Comparison of ENCODE assay signal across 1 cellular context in genomic region chr2:8684885-8685696, GRCh38.
A peak's percentile ranks its signal among the peaks of the same experiment; 100 is the strongest.
TF ChIP-seq lines count a peak whose summit lies in the region.

No MANE protein-coding gene starts in this region.

TF ChIP-seq in HepG2, 621 proteins besides CTCF, POLR2A, EP300 and RAD21 (continued from another document and continues in another):
- TF ChIP-seq, protein P1, sequence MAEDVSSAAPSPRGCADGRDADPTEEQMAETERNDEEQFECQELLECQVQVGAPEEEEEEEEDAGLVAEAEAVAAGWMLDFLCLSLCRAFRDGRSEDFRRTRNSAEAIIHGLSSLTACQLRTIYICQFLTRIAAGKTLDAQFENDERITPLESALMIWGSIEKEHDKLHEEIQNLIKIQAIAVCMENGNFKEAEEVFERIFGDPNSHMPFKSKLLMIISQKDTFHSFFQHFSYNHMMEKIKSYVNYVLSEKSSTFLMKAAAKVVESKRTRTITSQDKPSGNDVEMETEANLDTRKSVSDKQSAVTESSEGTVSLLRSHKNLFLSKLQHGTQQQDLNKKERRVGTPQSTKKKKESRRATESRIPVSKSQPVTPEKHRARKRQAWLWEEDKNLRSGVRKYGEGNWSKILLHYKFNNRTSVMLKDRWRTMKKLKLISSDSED (CRISPR knock-in tag; IDR thresholded peaks at IDR 0.05) = no peak
- TF ChIP-seq RARA (CRISPR knock-in tag; IDR thresholded peaks at IDR 0.05) (peak; percentile 50; the same call in 1 of the 2 replicates), ZNF530 (CRISPR knock-in tag; IDR thresholded peaks at IDR 0.05; ENCODE audit: low read depth) (no peak), ZBTB21 (CRISPR knock-in tag; IDR thresholded peaks at IDR 0.05) (no peak), MXD4 (CRISPR knock-in tag; IDR thresholded peaks at IDR 0.05) (peak; percentile 34; the same call in 1 of the 2 replicates), GTF2F1 (IDR thresholded peaks at IDR 0.05; ENCODE audit: low read length) (no peak), ZMAT3 (CRISPR knock-in tag; conservative IDR thresholded peaks at IDR 0.05) (peak; percentile 91), MXI1 (IDR thresholded peaks at IDR 0.05; ENCODE audit: borderline replicate concordance, low read depth, low read length) (peak; percentile 71; the same call in 2 of the 3 replicates), ZNF574 (CRISPR knock-in tag; IDR thresholded peaks at IDR 0.05) (peak; percentile 62), NCOA2 (CRISPR knock-in tag; IDR thresholded peaks at IDR 0.05) (no peak), MAF1 (CRISPR knock-in tag; IDR thresholded peaks at IDR 0.05; ENCODE audit: borderline replicate concordance) (no peak; the same call in 1 of the 2 replicates), HNF4G (IDR thresholded peaks at IDR 0.05; ENCODE audit: borderline replicate concordance, low read depth, low read length) (peak; percentile 9; the same call in 1 of the 2 replicates), HNF4G (CRISPR knock-in tag; IDR thresholded peaks at IDR 0.05; ENCODE audit: borderline replicate concordance, low read depth) (no peak; the same call in 1 of the 2 replicates), ZNF776 (CRISPR knock-in tag; IDR thresholded peaks at IDR 0.05) (peak; percentile 0; the same call in 1 of the 2 replicates), ZFP90 (CRISPR knock-in tag; IDR thresholded peaks at IDR 0.05; ENCODE audit: borderline replicate concordance) (peak; percentile 77; the same call in 1 of the 2 replicates), MYNN (CRISPR knock-in tag; IDR thresholded peaks at IDR 0.05; ENCODE audit: low read depth) (no peak), ZBTB2 (CRISPR knock-in tag; IDR thresholded peaks at IDR 0.05; ENCODE audit: low read depth) (peak; percentile 60; the same call in 1 of the 2 replicates), TOE1 (CRISPR knock-in tag; IDR thresholded peaks at IDR 0.05) (peak; percentile 21; the same call in 1 of the 2 replicates), LCORL (IDR thresholded peaks at IDR 0.05) (no peak), LCORL (CRISPR knock-in tag; IDR thresholded peaks at IDR 0.05) (peak; percentile 64; the same call in 1 of the 2 replicates), ZSCAN20 (CRISPR knock-in tag; IDR thresholded peaks at IDR 0.05; ENCODE audit: borderline replicate concordance) (no peak), RXRB (CRISPR knock-in tag; IDR thresholded peaks at IDR 0.05; ENCODE audit: borderline replicate concordance) (peak; percentile 28; the same call in 1 of the 2 replicates), NCOA5 (CRISPR knock-in tag; IDR thresholded peaks at IDR 0.05) (0 out of 2 replicates have a peak, but pooled peaks have one; percentile 46), FOSL1 (CRISPR knock-in tag; IDR thresholded peaks at IDR 0.05; ENCODE audit: borderline replicate concordance) (no peak), AGO1 (IDR thresholded peaks at IDR 0.05; ENCODE audit: low read depth, low read length, poor library complexity, severe bottlenecking) (peak; percentile 100), MAZ (IDR thresholded peaks at IDR 0.05; ENCODE audit: borderline replicate concordance, low read depth, low read length) (no peak), MAZ (CRISPR knock-in tag; IDR thresholded peaks at IDR 0.05; ENCODE audit: low read depth) (peak; percentile 85), MNT (IDR thresholded peaks at IDR 0.05) (peak; percentile 49; the same call in 1 of the 2 replicates), ZNF558 (CRISPR knock-in tag; IDR thresholded peaks at IDR 0.05; ENCODE audit: borderline replicate concordance) (0 out of 2 replicates have a peak, but pooled peaks have one; percentile 15), MIXL1 (CRISPR knock-in tag; IDR thresholded peaks at IDR 0.05) (peak; percentile 37; the same call in 1 of the 2 replicates), SMAD9 (CRISPR knock-in tag; IDR thresholded peaks at IDR 0.05) (no peak), SMAD3 (CRISPR knock-in tag; IDR thresholded peaks at IDR 0.05) (no peak; the same call in 1 of the 2 replicates), HBP1 (CRISPR knock-in tag; IDR thresholded peaks at IDR 0.05; ENCODE audit: low read depth) (no peak), ZNF232 (CRISPR knock-in tag; IDR thresholded peaks at IDR 0.05; ENCODE audit: borderline replicate concordance) (no peak; the same call in 1 of the 2 replicates), HNRNPH1 (optimal IDR thresholded peaks at IDR 0.05; ENCODE audit: low read depth, low read length) (peak; percentile 62)
- TF ChIP-seq, protein P2, sequence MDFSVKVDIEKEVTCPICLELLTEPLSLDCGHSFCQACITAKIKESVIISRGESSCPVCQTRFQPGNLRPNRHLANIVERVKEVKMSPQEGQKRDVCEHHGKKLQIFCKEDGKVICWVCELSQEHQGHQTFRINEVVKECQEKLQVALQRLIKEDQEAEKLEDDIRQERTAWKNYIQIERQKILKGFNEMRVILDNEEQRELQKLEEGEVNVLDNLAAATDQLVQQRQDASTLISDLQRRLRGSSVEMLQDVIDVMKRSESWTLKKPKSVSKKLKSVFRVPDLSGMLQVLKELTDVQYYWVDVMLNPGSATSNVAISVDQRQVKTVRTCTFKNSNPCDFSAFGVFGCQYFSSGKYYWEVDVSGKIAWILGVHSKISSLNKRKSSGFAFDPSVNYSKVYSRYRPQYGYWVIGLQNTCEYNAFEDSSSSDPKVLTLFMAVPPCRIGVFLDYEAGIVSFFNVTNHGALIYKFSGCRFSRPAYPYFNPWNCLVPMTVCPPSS (IDR thresholded peaks at IDR 0.05) = no peak
- TF ChIP-seq, protein P3, sequence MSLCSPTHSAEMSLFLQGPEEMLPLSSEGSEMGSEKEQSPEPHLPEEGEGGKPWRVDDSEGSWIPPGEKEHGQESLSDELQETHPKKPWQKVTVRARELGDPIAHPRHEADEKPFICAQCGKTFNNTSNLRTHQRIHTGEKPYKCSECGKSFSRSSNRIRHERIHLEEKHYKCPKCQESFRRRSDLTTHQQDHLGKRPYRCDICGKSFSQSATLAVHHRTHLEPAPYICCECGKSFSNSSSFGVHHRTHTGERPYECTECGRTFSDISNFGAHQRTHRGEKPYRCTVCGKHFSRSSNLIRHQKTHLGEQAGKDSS (CRISPR knock-in tag; IDR thresholded peaks at IDR 0.05; ENCODE audit: borderline replicate concordance, low read depth) = peak; percentile 71; the same call in 1 of the 2 replicates
- TF ChIP-seq, protein P4, sequence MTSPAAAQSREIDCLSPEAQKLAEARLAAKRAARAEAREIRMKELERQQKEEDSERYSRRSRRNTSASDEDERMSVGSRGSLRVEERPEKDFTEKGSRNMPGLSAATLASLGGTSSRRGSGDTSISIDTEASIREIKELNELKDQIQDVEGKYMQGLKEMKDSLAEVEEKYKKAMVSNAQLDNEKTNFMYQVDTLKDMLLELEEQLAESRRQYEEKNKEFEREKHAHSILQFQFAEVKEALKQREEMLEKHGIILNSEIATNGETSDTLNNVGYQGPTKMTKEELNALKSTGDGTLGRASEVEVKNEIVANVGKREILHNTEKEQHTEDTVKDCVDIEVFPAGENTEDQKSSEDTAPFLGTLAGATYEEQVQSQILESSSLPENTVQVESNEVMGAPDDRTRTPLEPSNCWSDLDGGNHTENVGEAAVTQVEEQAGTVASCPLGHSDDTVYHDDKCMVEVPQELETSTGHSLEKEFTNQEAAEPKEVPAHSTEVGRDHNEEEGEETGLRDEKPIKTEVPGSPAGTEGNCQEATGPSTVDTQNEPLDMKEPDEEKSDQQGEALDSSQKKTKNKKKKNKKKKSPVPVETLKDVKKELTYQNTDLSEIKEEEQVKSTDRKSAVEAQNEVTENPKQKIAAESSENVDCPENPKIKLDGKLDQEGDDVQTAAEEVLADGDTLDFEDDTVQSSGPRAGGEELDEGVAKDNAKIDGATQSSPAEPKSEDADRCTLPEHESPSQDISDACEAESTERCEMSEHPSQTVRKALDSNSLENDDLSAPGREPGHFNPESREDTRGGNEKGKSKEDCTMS (CRISPR knock-in tag; conservative IDR thresholded peaks at IDR 0.05) = no peak
